10 cellular contexts compared by ENCODE assay signal in the genomic region with DNA sequence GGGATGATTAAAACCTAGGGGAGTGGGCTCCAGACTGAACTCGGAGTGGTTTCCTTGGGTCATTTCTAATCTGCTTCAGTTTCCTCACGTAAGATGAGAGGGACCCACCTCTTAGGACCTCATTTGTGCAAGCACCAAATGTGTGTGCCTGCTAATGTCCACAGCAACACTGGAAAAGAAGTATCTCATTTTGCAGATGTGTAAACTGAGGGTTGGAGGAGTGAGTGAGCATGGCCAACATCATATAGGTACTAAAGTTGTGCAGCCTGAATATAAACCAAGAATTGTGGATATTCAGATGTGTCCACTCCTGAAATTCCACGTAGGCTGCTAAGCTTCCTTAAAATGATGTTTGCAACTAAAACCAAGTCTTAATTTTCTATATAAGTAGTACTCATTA. TPM values are rescaled to one million over a fixed set of nuclear protein-coding genes. Genes with fewer than 3 reads are reported as not detected.
DNase-seq lines count a peak whose midpoint lies in the region; ATAC-seq, FAIRE-seq and TF ChIP-seq lines count a peak whose summit lies in the region.
"Had no signal": no experiment of that assay in that cellular context is flagged by ENCODE, and none has a peak within 500 bp of the region (broad histone marks: within the 10 kb centered on the region; RNA-seq: fewer than 3 reads in every experiment).

No MANE protein-coding gene starts in this region.

- peaks cover 5% of the 10 kb centered on the region for H3K36me3 Mint-ChIP-seq in activated naive CD4-positive, alpha-beta T cell treated with anti-CD3 and anti-CD28 coated beads, Interleukin-2, amount 10 ng/mL, durations not matched to agents 7 days and 5 days
- no peaks in the 10 kb centered on the region for H3K36me3 Mint-ChIP-seq in activated naive CD4-positive, alpha-beta T cell treated with anti-CD3 and anti-CD28 coated beads for 36 hours (ENCODE audit: low read depth)
- peaks cover 4% of the 10 kb centered on the region for H3K36me3 Mint-ChIP-seq in astrocyte (ENCODE audit: low read depth, unreplicated experiment)

- no peak for FAIRE-seq in astrocyte (lab: Jason Lieb, UNC)

- H3K27ac Mint-ChIP-seq in activated naive CD4-positive, alpha-beta T cell treated with anti-CD3 and anti-CD28 coated beads, Interleukin-2, amount 10 ng/mL, durations not matched to agents 7 days and 5 days = peak overlapping the region; percentile 87
- H3K27ac Mint-ChIP-seq in activated naive CD4-positive, alpha-beta T cell treated with anti-CD3 and anti-CD28 coated beads for 36 hours = no peak overlapping the region
- peak overlapping the region; percentile 92 for H3K27ac Mint-ChIP-seq in astrocyte (ENCODE audit: unreplicated experiment)

- H3K9me3 ChIP-seq in astrocyte (ENCODE audit: insufficient read depth, low read depth, low read length) (no peaks in the 10 kb centered on the region), mesodermal cell (ENCODE audit: control insufficient read depth, low read length) (no peaks in the 10 kb centered on the region), thyroid gland (no peaks in the 10 kb centered on the region)
- H3K9me3 ChIP-seq: ovary had no signal

- no peak overlapping the region for H2AFZ ChIP-seq in astrocyte (ENCODE audit: low read depth, low read length)

- peak overlapping the region; percentile 39 for H3K4me3 ChIP-seq in astrocyte (ENCODE audit: insufficient read depth, low read depth, low read length)
- no peak overlapping the region for H3K4me3 ChIP-seq in mesodermal cell (ENCODE audit: extremely low read depth, insufficient read depth, low read length, poor library complexity, severe bottlenecking)
- no peak overlapping the region for H3K4me3 ChIP-seq in thyroid gland (replicated peaks in 1 of 3)

- H3K79me2 ChIP-seq in astrocyte (ENCODE audit: insufficient read depth, low read length) = peaks cover 79% of the 10 kb centered on the region

- H3K9ac ChIP-seq in astrocyte (ENCODE audit: low read length) = peak overlapping the region; percentile 69

- H3K4me1 Mint-ChIP-seq in activated naive CD4-positive, alpha-beta T cell treated with anti-CD3 and anti-CD28 coated beads, Interleukin-2, amount 10 ng/mL, durations not matched to agents 7 days and 5 days = peaks cover 25% of the 10 kb centered on the region
- H3K4me1 Mint-ChIP-seq in activated naive CD4-positive, alpha-beta T cell treated with anti-CD3 and anti-CD28 coated beads for 36 hours (ENCODE audit: low read depth) = peaks cover 16% of the 10 kb centered on the region
- peaks cover 56% of the 10 kb centered on the region for H3K4me1 Mint-ChIP-seq in astrocyte (ENCODE audit: low read depth, unreplicated experiment)

- no peak for ATAC-seq in HG03460 (IDR thresholded peaks at IDR 0.05; ENCODE audit: unreplicated experiment)

- intact Hi-C loops in activated naive CD4-positive, alpha-beta T cell treated with anti-CD3 and anti-CD28 coated beads for 36 hours (cut with micrococcal nuclease) = loop anchor here (1.0 to 10.0 kb wide), 3 partner anchors 13 to 962 kb away; a partner anchor contains a TSS
- intact Hi-C loops in thyroid gland (cut with DNase I) = no loop called here

- H3K36me3 ChIP-seq in astrocyte (ENCODE audit: insufficient read depth, low read length) = peaks cover 4% of the 10 kb centered on the region
- peaks cover 3% of the 10 kb centered on the region for H3K36me3 ChIP-seq in mesodermal cell (ENCODE audit: control insufficient read depth, insufficient read depth, low read length)
- no peaks in the 10 kb centered on the region for H3K36me3 ChIP-seq in thyroid gland
- H3K36me3 ChIP-seq: ovary had no signal

- H4K20me1 ChIP-seq in astrocyte (ENCODE audit: insufficient read depth, low read length) = peaks cover 21% of the 10 kb centered on the region

- WGBS in mesodermal cell (ENCODE audit: insufficient coverage in 2 of 2), 2 experiments = 95 to 100% methylated on average over 2 of the region's 3 CpGs
- WGBS in thyroid gland, 2 donors = 85 to 100% methylated on average over 3 of the region's 3 CpGs

- H3K27me3 ChIP-seq in astrocyte (ENCODE audit: insufficient read depth, low read length) = no peaks in the 10 kb centered on the region
- no peaks in the 10 kb centered on the region for H3K27me3 ChIP-seq in thyroid gland
- H3K27me3 ChIP-seq: ovary had no signal

- H3K4me1 ChIP-seq in astrocyte (ENCODE audit: insufficient read depth, low read length) (peaks cover 31% of the 10 kb centered on the region), mesodermal cell (ENCODE audit: control insufficient read depth, insufficient read depth, low read length, poor library complexity, severe bottlenecking) (peaks cover 23% of the 10 kb centered on the region), thyroid gland (peaks cover 12 to 26% of the 10 kb centered on the region in 2 donors)

- peaks cover 10% of the 10 kb centered on the region for H3K27me3 Mint-ChIP-seq in activated naive CD4-positive, alpha-beta T cell treated with anti-CD3 and anti-CD28 coated beads, Interleukin-2, amount 10 ng/mL, durations not matched to agents 7 days and 5 days
- H3K27me3 Mint-ChIP-seq in activated naive CD4-positive, alpha-beta T cell treated with anti-CD3 and anti-CD28 coated beads for 36 hours (ENCODE audit: low read depth) = peaks cover 3% of the 10 kb centered on the region
- no peaks in the 10 kb centered on the region for H3K27me3 Mint-ChIP-seq in astrocyte (ENCODE audit: low read depth, unreplicated experiment)

- TF ChIP-seq POLR2A in thyroid gland (IDR thresholded peaks at IDR 0.05) = no peak

- peak overlapping the region; percentile 77 for H3K27ac ChIP-seq in astrocyte (ENCODE audit: low read depth, low read length)
- peak overlapping the region; percentile 92 for H3K27ac ChIP-seq in mesodermal cell (ENCODE audit: low read depth, low read length, severe bottlenecking)
- H3K27ac ChIP-seq in thyroid gland = peak overlapping the region; percentile 48 to 84 (median 69)

- no peaks in the 10 kb centered on the region for H3K9me3 Mint-ChIP-seq in activated naive CD4-positive, alpha-beta T cell treated with anti-CD3 and anti-CD28 coated beads, Interleukin-2, amount 10 ng/mL, durations not matched to agents 7 days and 5 days
- H3K9me3 Mint-ChIP-seq in activated naive CD4-positive, alpha-beta T cell treated with anti-CD3 and anti-CD28 coated beads for 36 hours = no peaks in the 10 kb centered on the region
- H3K9me3 Mint-ChIP-seq in astrocyte (ENCODE audit: unreplicated experiment) = no peaks in the 10 kb centered on the region

- no peak for DNase-seq in activated naive CD4-positive, alpha-beta T cell treated with anti-CD3 and anti-CD28 coated beads, Interleukin-2, amount 10 ng/mL, durations not matched to agents 7 days and 5 days
- DNase-seq in activated naive CD4-positive, alpha-beta T cell treated with anti-CD3 and anti-CD28 coated beads for 36 hours = no peak
- DNase-seq in astrocyte (ENCODE audit: low read depth) = no peak
- no peak for DNase-seq in thyroid gland
- no peak for DNase-seq in NCI-H748 (lab: John Stamatoyannopoulos, UW; ENCODE audit: unreplicated experiment)
- DNase-seq in CD1c-positive myeloid dendritic cell (ENCODE audit: extremely low spot score) = no peak
- DNase-seq: cerebellar nuclear complex had no signal

- H3K4me2 ChIP-seq in astrocyte (ENCODE audit: low read length) = peak overlapping the region; percentile 85

- no peak for TF ChIP-seq CTCF in astrocyte (IDR thresholded peaks at IDR 0.05; ENCODE audit: insufficient read depth, low read depth, low read length)
- TF ChIP-seq CTCF in thyroid gland (IDR thresholded peaks at IDR 0.05) = no peak

- CTCF ChIA-PET in activated naive CD4-positive, alpha-beta T cell treated with anti-CD3 and anti-CD28 coated beads, Interleukin-2, amount 10 ng/mL, durations not matched to agents 7 days and 5 days (lab: Charles Lee) = interaction anchor here (1.5 to 3.8 kb wide), 3 partner anchors 15 to 175 kb away, joined by 4 to 16 read pairs (median 5); no protein-coding TSS in a partner anchor
- CTCF ChIA-PET in activated naive CD4-positive, alpha-beta T cell treated with anti-CD3 and anti-CD28 coated beads for 36 hours (lab: Charles Lee) = interaction anchor here (1.7 to 3.5 kb wide), 4 partner anchors 23 to 202 kb away, joined by 5 to 20 read pairs (median 8); no protein-coding TSS in a partner anchor

- H3K4me3 Mint-ChIP-seq in activated naive CD4-positive, alpha-beta T cell treated with anti-CD3 and anti-CD28 coated beads, Interleukin-2, amount 10 ng/mL, durations not matched to agents 7 days and 5 days = no peak overlapping the region
- no peak overlapping the region for H3K4me3 Mint-ChIP-seq in activated naive CD4-positive, alpha-beta T cell treated with anti-CD3 and anti-CD28 coated beads for 36 hours
- no peak overlapping the region for H3K4me3 Mint-ChIP-seq in astrocyte (ENCODE audit: unreplicated experiment)

RNA-seq across cellular contexts. Expression of a gene that starts 51.7 kb away (rescaled TPM):
- total RNA-seq in activated naive CD4-positive, alpha-beta T cell treated with anti-CD3 and anti-CD28 coated beads for 36 hours = 10 to 100 TPM; 47.0 to 48.3 TPM
- total RNA-seq in astrocyte (127 and 162 TPM in 2 replicates), thyroid gland (10 to 100 TPM; 27.2 to 95.5 (median 62.9) TPM)
- polyA plus RNA-seq in mesodermal cell (2013, experiment 1 of 2) = 94.2 TPM
- 82.0 TPM for polyA plus RNA-seq in mesodermal cell (2013, experiment 2 of 2)
